ENCODE assay signal across 22 cellular contexts in the genomic region with DNA sequence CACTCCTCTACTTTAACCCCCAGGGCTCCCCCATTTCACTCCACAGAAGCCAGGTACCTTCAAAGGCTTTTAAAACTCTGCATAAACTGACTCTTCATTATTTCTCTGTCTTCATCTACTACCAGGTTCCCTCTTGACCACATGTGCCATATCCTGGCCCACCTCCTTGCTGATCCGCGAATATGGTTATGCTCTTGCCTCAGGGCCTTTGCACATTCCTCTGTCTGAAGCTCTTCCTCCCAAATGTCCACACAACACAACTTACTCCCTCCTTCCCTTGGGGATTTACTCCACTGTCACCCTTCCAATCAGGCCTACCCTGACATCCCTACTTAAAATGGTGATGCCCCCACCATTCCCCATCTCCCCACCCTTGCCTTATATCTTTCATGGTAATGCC.
DNase-seq lines count a peak whose midpoint lies in the region; ATAC-seq, FAIRE-seq and TF ChIP-seq lines count a peak whose summit lies in the region.
"Had no signal": no experiment of that assay in that cellular context is flagged by ENCODE, and none has a peak within 500 bp of the region (broad histone marks: within the 10 kb centered on the region; RNA-seq: fewer than 3 reads in every experiment).

No MANE protein-coding gene starts in this region.

- H3K4me2 ChIP-seq in HepG2 (ENCODE audit: low read depth, low read length), result no peak overlapping the region
- H3K4me2 ChIP-seq in SK-N-SH, result no peak overlapping the region
- H3K4me2 ChIP-seq: A549, GM23338 had no signal

- BruUV-seq in HepG2 (replicated peaks; lab: Mats Ljungman, UMichigan), result no TSS peak

- FAIRE-seq in HepG2 (lab: Jason Lieb, UNC), result no peak
- no peak for FAIRE-seq in frontal cortex (lab: Jason Lieb, UNC)
- FAIRE-seq: A549, GM12878 had no signal

- WGBS in HepG2 (ENCODE audit: low lambda C conversion rate), result 98% methylated on average over 2 of the region's 2 CpGs
- 91% methylated on average over 2 of the region's 2 CpGs for WGBS in right lobe of liver (ENCODE audit: insufficient coverage, low coverage, low lambda C conversion rate, missing lambda C conversion rate)
- 94% methylated on average over 2 of the region's 2 CpGs for WGBS in SK-N-SH (ENCODE audit: low lambda C conversion rate)

- CTCF ChIA-PET in HepG2 (lab: Yijun Ruan, JAX; ENCODE audit: low intra/inter-chr PET ratio, low total read pairs), result no interaction called here
- CTCF ChIA-PET in SK-N-SH (lab: Yijun Ruan, JAX), result interaction anchor here (0.8 to 1.2 kb wide), 2 partner anchors 14 to 21 kb away, joined by 3 to 4 read pairs; no protein-coding TSS in a partner anchor

- TF ChIP-seq RAD21 in HepG2 (CRISPR knock-in tag; IDR thresholded peaks at IDR 0.05) (no peak), SK-N-SH (IDR thresholded peaks at IDR 0.05; ENCODE audit: low read length) (no peak)

- no peak for TF ChIP-seq EP300 in HepG2 (IDR thresholded peaks at IDR 0.05; ENCODE audit: low read depth in 2 of 2, low read length in 2 of 2)
- TF ChIP-seq EP300 in HepG2 (CRISPR knock-in tag; IDR thresholded peaks at IDR 0.05; ENCODE audit: borderline replicate concordance), result no peak
- TF ChIP-seq EP300 in SK-N-SH (IDR thresholded peaks at IDR 0.05; ENCODE audit: borderline replicate concordance in 1 of 2, low read depth in 1 of 2, low read length in 1 of 2), result no peak

- H3K27me3 Mint-ChIP-seq in IgD-negative memory B cell, result no peaks in the 10 kb centered on the region
- no peaks in the 10 kb centered on the region for H3K27me3 Mint-ChIP-seq in nephron (ENCODE audit: low read depth)
- H3K27me3 Mint-ChIP-seq: CD4-positive, alpha-beta memory T cell had no signal

- no peak overlapping the region for H3K4me3 ChIP-seq in HepG2 (replicated peaks in 1 of 3; ENCODE audit: insufficient read depth in 1 of 3, low read depth in 2 of 3, low read length in 3 of 3)
- no peak overlapping the region for H3K4me3 ChIP-seq in right lobe of liver
- no peak overlapping the region for H3K4me3 ChIP-seq in SK-N-SH (ENCODE audit: low read depth in 2 of 2, low read length in 1 of 2)
- H3K4me3 ChIP-seq: A549, GM12878, GM23338 had no signal

- no peaks in the 10 kb centered on the region for H4K20me1 ChIP-seq in HepG2 (ENCODE audit: insufficient read depth, low read length)
- no peaks in the 10 kb centered on the region for H4K20me1 ChIP-seq in SK-N-SH (ENCODE audit: insufficient read depth)

- no peaks in the 10 kb centered on the region for H3K27me3 ChIP-seq in HepG2 (ENCODE audit: control insufficient read depth in 1 of 2, insufficient read depth in 2 of 2, low read length in 2 of 2)
- no peaks in the 10 kb centered on the region for H3K27me3 ChIP-seq in right lobe of liver
- no peaks in the 10 kb centered on the region for H3K27me3 ChIP-seq in SK-N-SH (ENCODE audit: insufficient read depth)

- POLR2A ChIA-PET in HepG2 (lab: Yijun Ruan, JAX) (interaction anchor here (0.7 kb wide), 1 partner anchor 113 kb away, joined by 3 read pairs; no protein-coding TSS in a partner anchor), SK-N-SH (lab: Yijun Ruan, JAX) (no interaction called here)

- H3K9me3 ChIP-seq in HepG2 (ENCODE audit: low read length) (no peaks in the 10 kb centered on the region), right lobe of liver (no peaks in the 10 kb centered on the region), SK-N-SH (no peaks in the 10 kb centered on the region)
- H3K9me3 ChIP-seq: A549 had no signal

- H3K27ac Mint-ChIP-seq in IgD-negative memory B cell (peak overlapping the region in 2 of 3 donors; percentile 39 to 51), nephron (peak overlapping the region in 2 of 3 experiments; percentile 13 to 17)
- H3K27ac Mint-ChIP-seq: CD4-positive, alpha-beta memory T cell; GM23338; HFFc6 had no signal

- no peaks in the 10 kb centered on the region for H3F3A ChIP-seq in SK-N-SH (replicated peaks; ENCODE audit: insufficient read depth)

- H2AFZ ChIP-seq in HepG2 (ENCODE audit: low read length), result no peak overlapping the region
- H2AFZ ChIP-seq in SK-N-SH (ENCODE audit: low read depth), result no peak overlapping the region
- H2AFZ ChIP-seq: GM23338 had no signal

- H3K4me1 Mint-ChIP-seq in IgD-negative memory B cell (peaks cover 0 to 2% (median 0%) of the 10 kb centered on the region in 3 donors), nephron (peaks cover 4% of the 10 kb centered on the region)
- H3K4me1 Mint-ChIP-seq: CD4-positive, alpha-beta memory T cell; GM23338; H9 had no signal

- TF ChIP-seq POLR2A in HepG2 (IDR thresholded peaks at IDR 0.05; ENCODE audit: insufficient read depth in 1 of 2, low read depth in 2 of 2, low read length in 2 of 2) (no peak), right lobe of liver (IDR thresholded peaks at IDR 0.05) (no peak)

- no peak overlapping the region for H3K27ac ChIP-seq in HepG2 (ENCODE audit: extremely low read length, insufficient read depth, low read length)
- no peak overlapping the region for H3K27ac ChIP-seq in right lobe of liver
- H3K27ac ChIP-seq in SK-N-SH (ENCODE audit: low read depth in 2 of 2, low read length in 1 of 2), result no peak overlapping the region
- H3K27ac ChIP-seq: A549 had no signal

- ATAC-seq in HepG2, result no peak
- ATAC-seq in right lobe of liver, result no peak
- ATAC-seq: A549, GM12878, GM23338, HCT116 had no signal

- H3K9me3 Mint-ChIP-seq in IgD-negative memory B cell, result peaks cover 2 to 4% (median 4%) of the 10 kb centered on the region in 3 donors
- peaks cover 11% of the 10 kb centered on the region for H3K9me3 Mint-ChIP-seq in nephron
- H3K9me3 Mint-ChIP-seq: HFFc6 had no signal

- H3K36me3 ChIP-seq in HepG2 (replicated peaks in 1 of 2; ENCODE audit: control insufficient read depth in 1 of 2, insufficient read depth in 2 of 2, low read length in 2 of 2) (no peaks in the 10 kb centered on the region), right lobe of liver (no peaks in the 10 kb centered on the region), SK-N-SH (replicated peaks in 1 of 2; ENCODE audit: control insufficient read depth in 1 of 2, insufficient read depth in 2 of 2, low read length in 1 of 2) (no peaks in the 10 kb centered on the region)

- in situ Hi-C loops in HepG2 (cut with HindIII; ENCODE audit: extremely low pct_ligation_motif_present, low pct_unique_long_range_greater_than_20kb), result no loop called here

- TF ChIP-seq CTCF in HepG2 (CRISPR knock-in tag; IDR thresholded peaks at IDR 0.05) (no peak), right lobe of liver (IDR thresholded peaks at IDR 0.05) (no peak), nephron (IDR thresholded peaks at IDR 0.05; ENCODE audit: unreplicated experiment in 3 of 3) (no peak), SK-N-SH (IDR thresholded peaks at IDR 0.05) (no peak)

- DNase-seq in HepG2 (ENCODE audit: low spot score) (no peak), right lobe of liver (no peak), SK-N-SH (no peak), frontal cortex (ENCODE audit: low spot score in 2 of 2) (no peak), AG08396 (ENCODE audit: low spot score) (no peak)
- DNase-seq: 8988T; ACHN; C1 segment of cervical spinal cord; CD4-positive, alpha-beta memory T cell; COR-L47; DMS153; DND-41; EL; GDM1; H9; HFFc6 had no signal

- H3K4me3 Mint-ChIP-seq in IgD-negative memory B cell (no peak overlapping the region), nephron (no peak overlapping the region)
- H3K4me3 Mint-ChIP-seq: CD4-positive, alpha-beta memory T cell; GM23338; H9; HFFc6 had no signal

- H3K79me2 ChIP-seq in HepG2 (ENCODE audit: insufficient read depth, low read length) (no peaks in the 10 kb centered on the region), SK-N-SH (ENCODE audit: insufficient read depth) (no peaks in the 10 kb centered on the region)

- H3K9me2 ChIP-seq in SK-N-SH, result no peaks in the 10 kb centered on the region

- H3K9ac ChIP-seq in HepG2 (ENCODE audit: insufficient read depth, low read depth, low read length) (no peak overlapping the region), SK-N-SH (no peak overlapping the region)

- H3K4me1 ChIP-seq in HepG2 (ENCODE audit: insufficient read depth, low read length) (peaks cover 10% of the 10 kb centered on the region), right lobe of liver (no peaks in the 10 kb centered on the region), SK-N-SH (ENCODE audit: control insufficient read depth in 1 of 2, insufficient read depth in 2 of 2, low read depth in 1 of 2, low read length in 1 of 2) (no peaks in the 10 kb centered on the region)
- H3K4me1 ChIP-seq: A549 had no signal

- intact Hi-C loops in HepG2 (cut with micrococcal nuclease; ENCODE audit: unreplicated experiment), result no loop called here
- intact Hi-C loops in right lobe of liver (cut with DNase I), result no loop called here

- H3K36me3 Mint-ChIP-seq in IgD-negative memory B cell (no peaks in the 10 kb centered on the region), nephron (ENCODE audit: low read depth) (peaks cover 18% of the 10 kb centered on the region)
- H3K36me3 Mint-ChIP-seq: CD4-positive, alpha-beta memory T cell had no signal

TF ChIP-seq in SK-N-SH, 30 proteins besides CTCF, POLR2A, EP300 and RAD21:
- no peak for TF ChIP-seq FOXM1 (IDR thresholded peaks at IDR 0.05; ENCODE audit: low read depth)
- no peak for TF ChIP-seq YY1 (IDR thresholded peaks at IDR 0.05; ENCODE audit: low read depth)
- no peak for TF ChIP-seq PBX3 (IDR thresholded peaks at IDR 0.05)
- no peak for TF ChIP-seq RFX5 (IDR thresholded peaks at IDR 0.05; ENCODE audit: low read length)
- TF ChIP-seq TCF12 (IDR thresholded peaks at IDR 0.05), result no peak
- no peak for TF ChIP-seq USF1 (IDR thresholded peaks at IDR 0.05; ENCODE audit: borderline replicate concordance, low read depth)
- TF ChIP-seq MEF2A (IDR thresholded peaks at IDR 0.05; ENCODE audit: borderline replicate concordance, low read depth), result no peak
- no peak for TF ChIP-seq GABPA (IDR thresholded peaks at IDR 0.05; ENCODE audit: low read depth)
- TF ChIP-seq RXRA (IDR thresholded peaks at IDR 0.05; ENCODE audit: borderline replicate concordance, low read depth), result no peak
